ENCODE assay signal across 30 cellular contexts in the genomic region with DNA sequence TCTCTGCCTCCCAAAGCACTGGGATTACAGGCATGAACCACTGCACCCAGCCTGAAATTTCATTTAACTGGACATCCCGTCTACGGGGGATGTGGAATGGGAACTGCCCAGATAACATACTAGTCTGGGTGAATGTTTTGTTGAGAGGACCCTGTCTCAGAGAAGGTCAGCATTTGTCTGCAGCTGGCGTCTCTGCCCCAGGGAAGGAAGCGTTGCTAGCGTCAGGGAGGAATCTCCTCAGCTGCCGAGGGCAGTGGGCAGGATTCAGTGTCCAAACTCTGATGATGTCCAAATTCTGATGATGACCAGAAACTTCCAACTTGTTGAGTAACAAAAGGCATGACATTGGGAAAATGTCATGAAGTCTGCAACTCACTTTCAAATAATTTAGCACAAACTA. TPM values are rescaled to one million over a fixed set of nuclear protein-coding genes. Genes with fewer than 3 reads are reported as not detected.
"Had no signal": no experiment of that assay in that cellular context is flagged by ENCODE, and none has a peak within 500 bp of the region (broad histone marks: within the 10 kb centered on the region; RNA-seq: fewer than 3 reads in every experiment).

No MANE protein-coding gene starts in this region.

- H3K4me3 Mint-ChIP-seq: activated CD4-positive, alpha-beta memory T cell treated with anti-CD3 and anti-CD28 coated beads, Interleukin-2, amount 10 ng/mL, durations not matched to agents 7 days and 5 days; activated CD4-positive, alpha-beta T cell treated with anti-CD3 and anti-CD28 coated beads, Interleukin-2, amount 10 ng/mL, durations not matched to agents 7 days and 5 days; activated naive CD4-positive, alpha-beta T cell treated with anti-CD3 and anti-CD28 coated beads, Interleukin-2, amount 10 ng/mL, durations not matched to agents 7 days and 5 days; activated naive CD8-positive, alpha-beta T cell treated with anti-CD3 and anti-CD28 coated beads for 36 hours; activated T-cell treated with anti-CD3 and anti-CD28 coated beads, Interleukin-2, amount 50 U/mL, for 72 hours; T-helper 17 cell had no signal

- H3K4me3 ChIP-seq: SJSA1 had no signal

- H3K9me3 Mint-ChIP-seq: activated CD4-positive, alpha-beta memory T cell treated with anti-CD3 and anti-CD28 coated beads, Interleukin-2, amount 10 ng/mL, durations not matched to agents 7 days and 5 days; activated naive CD4-positive, alpha-beta T cell treated with anti-CD3 and anti-CD28 coated beads, Interleukin-2, amount 10 ng/mL, durations not matched to agents 7 days and 5 days; activated T-cell treated with anti-CD3 and anti-CD28 coated beads, Interleukin-2, amount 50 U/mL, for 72 hours; activated T-helper 2 cell treated with anti-CD3 and anti-CD28 coated beads, Interferon-gamma antibody, Interleukin-2, Interleukin-4, amounts not matched to agents 10 μg/mL and 5 μg/mL and 100 μg/mL, durations not matched to agents 14 hours and 24 hours and 36 hours had no signal

- H3K4me1 Mint-ChIP-seq: activated CD4-positive, alpha-beta memory T cell treated with anti-CD3 and anti-CD28 coated beads, Interleukin-2, amount 10 ng/mL, durations not matched to agents 7 days and 5 days; activated CD4-positive, alpha-beta T cell treated with anti-CD3 and anti-CD28 coated beads, Interleukin-2, amount 10 ng/mL, durations not matched to agents 7 days and 5 days had no signal

- H3K36me3 ChIP-seq: SJSA1 had no signal

- DNase-seq: activated CD4-positive, alpha-beta memory T cell treated with anti-CD3 and anti-CD28 coated beads, Interleukin-2, amount 10 ng/mL, durations not matched to agents 7 days and 5 days; activated CD4-positive, alpha-beta T cell treated with anti-CD3 and anti-CD28 coated beads, Interleukin-2, amount 10 ng/mL, durations not matched to agents 7 days and 5 days; activated CD4-positive, CD25-positive, alpha-beta regulatory T cell; activated gamma-delta T cell treated with Interleukin-2 at 50 U/mL for 16 hours; activated naive CD4-positive, alpha-beta T cell treated with anti-CD3 and anti-CD28 coated beads, Interleukin-2, amount 10 ng/mL, durations not matched to agents 7 days and 5 days; activated naive CD8-positive, alpha-beta T cell treated with anti-CD3 and anti-CD28 coated beads for 36 hours; activated T-cell treated with anti-CD3 and anti-CD28 coated beads for 4 hours; activated T-cell treated with anti-CD3 and anti-CD28 coated beads, Interleukin-2, amount 50 U/mL, for 72 hours; caudate nucleus; Kasumi-1; NCI-H1105 treated with DMSO at 0.1 percent for 48 hours; NCI-H146; NCI-H187 treated with DMSO at 0.1 percent for 48 hours; NCI-H2081 treated with DMSO at 0.1 percent for 48 hours; NCI-H446; NCI-H524; NCI-H774; NK-92 treated with Interleukin-12 subunit alpha and Interleukin-12 subunit beta, amount 100 ng/mL, for 24 hours; OCI-M1; Right ventricle myocardium superior; SW 1271; T-helper 17 cell; T-helper 9 cell had no signal

- H3K9me3 ChIP-seq: SJSA1 had no signal

- ATAC-seq: activated T-cell treated with anti-CD3 and anti-CD28 coated beads, Interleukin-2, amount 50 U/mL, for 72 hours; Panc1; SK-N-SH treated with all-trans-retinoic acid at 6 μM for 48 hours; T-helper 17 cell had no signal

- H3K27ac ChIP-seq: RWPE1, SJSA1 had no signal

- H3K27ac Mint-ChIP-seq: activated CD4-positive, alpha-beta memory T cell treated with anti-CD3 and anti-CD28 coated beads, Interleukin-2, amount 10 ng/mL, durations not matched to agents 7 days and 5 days; activated CD4-positive, alpha-beta T cell treated with anti-CD3 and anti-CD28 coated beads, Interleukin-2, amount 10 ng/mL, durations not matched to agents 7 days and 5 days; activated naive CD4-positive, alpha-beta T cell treated with anti-CD3 and anti-CD28 coated beads, Interleukin-2, amount 10 ng/mL, durations not matched to agents 7 days and 5 days; activated naive CD8-positive, alpha-beta T cell treated with anti-CD3 and anti-CD28 coated beads for 36 hours; activated T-cell treated with anti-CD3 and anti-CD28 coated beads, Interleukin-2, amount 50 U/mL, for 72 hours; activated T-helper 2 cell treated with anti-CD3 and anti-CD28 coated beads, Interferon-gamma antibody, Interleukin-2, Interleukin-4, amounts not matched to agents 10 μg/mL and 5 μg/mL and 100 μg/mL, durations not matched to agents 14 hours and 24 hours and 36 hours; T-helper 17 cell had no signal

- H3K36me3 Mint-ChIP-seq: activated naive CD4-positive, alpha-beta T cell treated with anti-CD3 and anti-CD28 coated beads, Interleukin-2, amount 10 ng/mL, durations not matched to agents 7 days and 5 days; activated naive CD8-positive, alpha-beta T cell treated with anti-CD3 and anti-CD28 coated beads for 36 hours had no signal

RNA-seq across cellular contexts. Expression of a gene that starts 3.1 kb away (rescaled TPM):
- total RNA-seq: activated CD4-positive, alpha-beta memory T cell treated with anti-CD3 and anti-CD28 coated beads, Interleukin-2, amount 10 ng/mL, durations not matched to agents 7 days and 5 days; activated CD4-positive, alpha-beta T cell treated with anti-CD3 and anti-CD28 coated beads, Interleukin-2, amount 10 ng/mL, durations not matched to agents 7 days and 5 days; activated CD8-positive, alpha-beta memory T cell treated with anti-CD3 and anti-CD28 coated beads for 36 hours; activated naive CD8-positive, alpha-beta T cell treated with anti-CD3 and anti-CD28 coated beads for 36 hours; activated T-cell treated with anti-CD3 and anti-CD28 coated beads, Interleukin-2, amount 50 U/mL, for 72 hours; activated T-helper 2 cell treated with anti-CD3 and anti-CD28 coated beads, Interferon-gamma antibody, Interleukin-2, Interleukin-4, amounts not matched to agents 10 μg/mL and 5 μg/mL and 100 μg/mL, durations not matched to agents 14 hours and 24 hours and 36 hours; cerebellum; SJSA1; T-helper 17 cell had no signal

RNA-seq across cellular contexts. Expression of a gene that starts 9.2 kb away (rescaled TPM):
- total RNA-seq: activated CD4-positive, alpha-beta memory T cell treated with anti-CD3 and anti-CD28 coated beads, Interleukin-2, amount 10 ng/mL, durations not matched to agents 7 days and 5 days; activated CD4-positive, alpha-beta T cell treated with anti-CD3 and anti-CD28 coated beads, Interleukin-2, amount 10 ng/mL, durations not matched to agents 7 days and 5 days; activated CD8-positive, alpha-beta memory T cell treated with anti-CD3 and anti-CD28 coated beads for 36 hours; activated naive CD8-positive, alpha-beta T cell treated with anti-CD3 and anti-CD28 coated beads for 36 hours; activated T-cell treated with anti-CD3 and anti-CD28 coated beads, Interleukin-2, amount 50 U/mL, for 72 hours; activated T-helper 2 cell treated with anti-CD3 and anti-CD28 coated beads, Interferon-gamma antibody, Interleukin-2, Interleukin-4, amounts not matched to agents 10 μg/mL and 5 μg/mL and 100 μg/mL, durations not matched to agents 14 hours and 24 hours and 36 hours; SJSA1; T-helper 17 cell had no signal
